In genomic region chr1:53725238-53725689, GRCh38 we compare ENCODE assay signal across 14 cellular contexts. TPM values are rescaled to one million over a fixed set of nuclear protein-coding genes. Genes with fewer than 3 reads are reported as not detected.
A peak's percentile ranks its signal among the peaks of the same experiment; 100 is the strongest.
DNase-seq lines count a peak whose midpoint lies in the region; ATAC-seq, FAIRE-seq and TF ChIP-seq lines count a peak whose summit lies in the region.
"Had no signal": no experiment of that assay in that cellular context is flagged by ENCODE, and none has a peak within 500 bp of the region (broad histone marks: within the 10 kb centered on the region; RNA-seq: fewer than 3 reads in every experiment).

No MANE protein-coding gene starts in this region.

- H3K4me1 ChIP-seq in SK-N-SH (ENCODE audit: control insufficient read depth in 1 of 2, insufficient read depth in 2 of 2, low read depth in 1 of 2, low read length in 1 of 2) (no peaks in the 10 kb centered on the region; a peak in 1 of 4 replicates), testis (no peaks in the 10 kb centered on the region)
- H3K4me1 ChIP-seq: heart left ventricle had no signal

- H3K27ac ChIP-seq in SK-N-SH (ENCODE audit: low read depth in 2 of 2, low read length in 1 of 2): no peak overlapping the region
- H3K27ac ChIP-seq in testis: no peak overlapping the region
- H3K27ac ChIP-seq: heart left ventricle, skin epidermis had no signal

- H3K4me3 ChIP-seq in SK-N-SH (ENCODE audit: low read depth in 2 of 2, low read length in 1 of 2): no peak overlapping the region
- no peak overlapping the region for H3K4me3 ChIP-seq in fibroblast of villous mesenchyme (ENCODE audit: low read depth, low read length)
- H3K4me3 ChIP-seq in testis: no peak overlapping the region
- H3K4me3 ChIP-seq: heart left ventricle, skin epidermis had no signal

- H4K20me1 ChIP-seq in SK-N-SH (ENCODE audit: insufficient read depth): no peaks in the 10 kb centered on the region

- no peak overlapping the region for H3K4me2 ChIP-seq in SK-N-SH

- CTCF ChIA-PET in SK-N-SH (lab: Yijun Ruan, JAX): interaction anchor here (0.7 to 2.2 kb wide), 11 partner anchors 9 to 241 kb away, joined by 3 to 7 read pairs (median 4); partner anchors contain the start of gene GLIS1

- H3K79me2 ChIP-seq in SK-N-SH (ENCODE audit: insufficient read depth): no peaks in the 10 kb centered on the region

- peak; percentile 38 for DNase-seq in AG08396 (ENCODE audit: low spot score)
- DNase-seq in SK-N-SH: peak; percentile 64
- DNase-seq in fibroblast of villous mesenchyme (ENCODE audit: low read depth): peak; percentile 28
- DNase-seq in testis: no peak
- DNase-seq in T-helper 17 cell: no peak
- DNase-seq: DMS79, heart left ventricle had no signal

- H3F3A ChIP-seq in SK-N-SH (replicated peaks; ENCODE audit: insufficient read depth): no peaks in the 10 kb centered on the region

- POLR2A ChIA-PET in SK-N-SH (lab: Yijun Ruan, JAX): no interaction called here

- H3K27me3 Mint-ChIP-seq in T-helper 17 cell: peaks cover 11% of the 10 kb centered on the region

- peak; percentile 39 for TF ChIP-seq CTCF in SK-N-SH (IDR thresholded peaks at IDR 0.05)
- peak; percentile 28 for TF ChIP-seq CTCF in fibroblast of villous mesenchyme (IDR thresholded peaks at IDR 0.05; ENCODE audit: insufficient read depth, low read depth, low read length)
- TF ChIP-seq CTCF in testis (IDR thresholded peaks at IDR 0.05): no peak

- no peak for TF ChIP-seq EP300 in SK-N-SH (IDR thresholded peaks at IDR 0.05; ENCODE audit: borderline replicate concordance in 1 of 2, low read depth in 1 of 2, low read length in 1 of 2)

- H3K9me3 ChIP-seq in SK-N-SH (no peaks in the 10 kb centered on the region), testis (no peaks in the 10 kb centered on the region), T-helper 17 cell (ENCODE audit: control insufficient read depth, low read length, poor library complexity, severe bottlenecking) (no peaks in the 10 kb centered on the region)
- H3K9me3 ChIP-seq: heart left ventricle had no signal

- no peaks in the 10 kb centered on the region for H3K27me3 ChIP-seq in SK-N-SH (ENCODE audit: insufficient read depth)
- H3K27me3 ChIP-seq in testis: no peaks in the 10 kb centered on the region

- no peak overlapping the region for H3K4me3 Mint-ChIP-seq in T-helper 17 cell
- H3K4me3 Mint-ChIP-seq: activated T-helper 1 cell treated with anti-CD3 and anti-CD28 coated beads, Interleukin-12 subunit alpha, Interleukin-12 subunit beta, Interleukin-2, Interleukin-4 antibody, amounts not matched to agents 30 ng/mL and 10 ng/mL and 1 ng/mL, durations not matched to agents 14 hours and 24 hours and 36 hours had no signal

- no peak for TF ChIP-seq POLR2A in testis (IDR thresholded peaks at IDR 0.05)

- no peak overlapping the region for H2AFZ ChIP-seq in SK-N-SH (ENCODE audit: low read depth)

- no peaks in the 10 kb centered on the region for H3K36me3 Mint-ChIP-seq in T-helper 17 cell (ENCODE audit: low read depth)

- ATAC-seq in HG03175 (IDR thresholded peaks at IDR 0.05; ENCODE audit: unreplicated experiment) (no peak), GM21786 (IDR thresholded peaks at IDR 0.05; ENCODE audit: unreplicated experiment) (no peak), T-helper 17 cell (no peak)

- peak; percentile 63 for TF ChIP-seq RAD21 in SK-N-SH (IDR thresholded peaks at IDR 0.05; ENCODE audit: low read length)

- H3K9ac ChIP-seq in SK-N-SH: no peak overlapping the region

- intact Hi-C loops in testis (cut with DNase I; ENCODE audit: low total_unique reads): no loop called here

- H3K4me1 Mint-ChIP-seq in T-helper 17 cell: peaks cover 1% of the 10 kb centered on the region

- peak; percentile 74 for FAIRE-seq in G401.6 (lab: Jason Lieb, UNC)
- FAIRE-seq: colon, TTC549 had no signal

- no peaks in the 10 kb centered on the region for H3K36me3 ChIP-seq in SK-N-SH (replicated peaks in 1 of 2; ENCODE audit: control insufficient read depth in 1 of 2, insufficient read depth in 2 of 2, low read length in 1 of 2)
- no peaks in the 10 kb centered on the region for H3K36me3 ChIP-seq in testis (ENCODE audit: low read depth, missing control alignments)
- H3K36me3 ChIP-seq: heart left ventricle had no signal

- no peak overlapping the region for H3K27ac Mint-ChIP-seq in T-helper 17 cell
- H3K27ac Mint-ChIP-seq: activated T-helper 1 cell treated with anti-CD3 and anti-CD28 coated beads, Interleukin-12 subunit alpha, Interleukin-12 subunit beta, Interleukin-2, Interleukin-4 antibody, amounts not matched to agents 30 ng/mL and 10 ng/mL and 1 ng/mL, durations not matched to agents 14 hours and 24 hours and 36 hours had no signal

- H3K9me2 ChIP-seq in SK-N-SH: no peaks in the 10 kb centered on the region

- 54% methylated on average over 4 of the region's 6 CpGs for WGBS in SK-N-SH (ENCODE audit: low lambda C conversion rate)
- WGBS in testis, 2 donors: 71 to 86% methylated on average over 4 to 6 of the region's 6 CpGs

TF ChIP-seq in SK-N-SH, 30 proteins besides CTCF, POLR2A, EP300 and RAD21:
- peak; percentile 32; the same call in 1 of the 2 replicates for TF ChIP-seq SMC3 (IDR thresholded peaks at IDR 0.05; ENCODE audit: low read depth, low read length)
- TF ChIP-seq USF1 (IDR thresholded peaks at IDR 0.05; ENCODE audit: borderline replicate concordance, low read depth): no peak
- TF ChIP-seq ZBTB33 (IDR thresholded peaks at IDR 0.05; ENCODE audit: borderline replicate concordance, low read depth): no peak

RNA-seq across cellular contexts. Expression of gene GLIS1, which starts 13.7 kb away (rescaled TPM):
- polyA plus RNA-seq in SK-N-SH (2012; rRNA removed): 0.05 and 0.13 TPM in 2 replicates
- polyA plus RNA-seq in SK-N-SH (2012; cell fraction: cytosol; rRNA removed): 0.06 and 0.09 TPM in 2 replicates
- 0.15 and 0.25 TPM in 2 replicates for polyA plus RNA-seq in SK-N-SH (2012; cell fraction: nucleus; rRNA removed)
- total RNA-seq in fibroblast of villous mesenchyme: 0.43 and 0.97 TPM in 2 replicates
- total RNA-seq in testis: 1 to 10 TPM; 3.8 to 6.1 TPM
- polyA plus RNA-seq in testis (ENCODE audit: insufficient read depth, low read depth, low replicate concordance): 2.9 TPM
- not detected for total RNA-seq in T-helper 17 cell

Comparison
In these comparisons a context has a peak if more than half of its experiments do, and no peak if none do; other contexts are left out.
1. DNase-seq: peak in AG08396 (single experiment), SK-N-SH (single experiment) and fibroblast of villous mesenchyme (single experiment); none in testis (single experiment) and T-helper 17 cell (0 of 3).
2. CTCF ChIP-seq: peak in SK-N-SH (single experiment) and fibroblast of villous mesenchyme (single experiment); none in testis (0 of 3).